ENCODE assay signal across 14 cellular contexts in the genomic region with DNA sequence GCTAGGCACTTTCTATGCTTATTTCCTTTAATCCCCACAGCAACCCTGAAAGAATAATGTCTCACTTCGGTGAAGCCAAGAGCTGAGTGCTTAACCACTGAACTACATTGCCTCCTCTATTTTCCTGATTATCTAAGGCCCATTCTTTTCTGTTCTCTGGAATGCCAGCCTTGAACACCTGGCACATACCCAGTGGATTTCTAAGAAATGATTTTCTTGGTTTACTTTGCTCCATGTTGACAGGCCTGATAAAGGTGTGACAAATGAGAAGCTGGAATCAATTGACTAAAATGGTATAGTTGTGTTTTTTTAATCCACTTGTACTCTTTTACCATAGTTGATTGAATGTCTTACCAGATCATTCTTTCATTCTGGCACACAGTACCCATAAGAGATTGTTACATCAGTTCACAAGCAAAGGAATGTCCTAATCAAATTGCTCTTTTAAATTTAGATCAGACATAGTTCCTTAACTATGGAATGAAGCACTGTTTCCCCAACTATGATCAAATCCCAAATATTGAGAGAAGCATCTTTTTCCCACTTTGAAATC. TPM values are rescaled to one million over a fixed set of nuclear protein-coding genes. Genes with fewer than 3 reads are reported as not detected.
DNase-seq lines count a peak whose midpoint lies in the region; ATAC-seq, FAIRE-seq and TF ChIP-seq lines count a peak whose summit lies in the region.
"Had no signal": no experiment of that assay in that cellular context is flagged by ENCODE, and none has a peak within 500 bp of the region (broad histone marks: within the 10 kb centered on the region; RNA-seq: fewer than 3 reads in every experiment).

No MANE protein-coding gene starts in this region.

- peak overlapping the region in 1 of 2 experiments; percentile 43; a peak in 3 of 6 replicates for H3K27ac ChIP-seq in A549
- peak overlapping the region; percentile 46; the same call in 1 of the 2 replicates for H3K27ac ChIP-seq in SJCRH30
- H3K27ac ChIP-seq in neural progenitor cell = no peak overlapping the region
- no peak overlapping the region for H3K27ac ChIP-seq in adrenal gland
- no peak overlapping the region for H3K27ac ChIP-seq in psoas muscle
- H3K27ac ChIP-seq: BLaER1, RWPE1 had no signal

- H4K20me1 ChIP-seq in neural progenitor cell (ENCODE audit: low read depth) = no peaks in the 10 kb centered on the region
- H4K20me1 ChIP-seq: BLaER1 had no signal

- H3F3A ChIP-seq in neural progenitor cell (ENCODE audit: low read depth) = peaks cover 5% of the 10 kb centered on the region

- H3K27me3 Mint-ChIP-seq in neural progenitor cell (ENCODE audit: insufficient read depth, low read depth) = no peaks in the 10 kb centered on the region

- H3K9me3 Mint-ChIP-seq in neural progenitor cell = no peaks in the 10 kb centered on the region
- H3K9me3 Mint-ChIP-seq: CD8-positive, alpha-beta T cell had no signal

- no peak overlapping the region for H3K9ac ChIP-seq in neural progenitor cell
- H3K9ac ChIP-seq: BLaER1 had no signal

- FAIRE-seq in A549 (lab: Jason Lieb, UNC) = no peak

- DNase-seq in A549 (ENCODE audit: low read depth in 1 of 2, low spot score in 1 of 2) (no peak), SJCRH30 (no peak), fibroblast of peridontal ligament (ENCODE audit: extremely low read depth) (peak; percentile 44), neural progenitor cell (ENCODE audit: low spot score) (no peak), nucleus accumbens (lab: John Stamatoyannopoulos, UW) (no peak), adrenal gland (no peak), psoas muscle (no peak)
- DNase-seq: 8988T; GOT3; NK-92 treated with Interleukin-12 subunit alpha and Interleukin-12 subunit beta, amount 100 ng/mL, for 24 hours had no signal

- CTCF ChIA-PET in A549 (lab: Yijun Ruan, JAX) = interaction anchor here (0.5 to 4.1 kb wide), 40 partner anchors 9 to 1118 kb away, joined by 3 to 47 read pairs (median 3); a partner anchor contains a TSS

- H3K4me1 ChIP-seq in A549 (peaks cover 15% of the 10 kb centered on the region), SJCRH30 (peaks cover 29% of the 10 kb centered on the region), neural progenitor cell (peaks cover 17% of the 10 kb centered on the region), adrenal gland (replicated peaks in 1 of 2) (peaks cover 0 to 5% of the 10 kb centered on the region in 2 donors), psoas muscle (peaks cover 7% of the 10 kb centered on the region)
- H3K4me1 ChIP-seq: BLaER1 had no signal

- H3K27ac Mint-ChIP-seq in neural progenitor cell = no peak overlapping the region
- H3K27ac Mint-ChIP-seq: CD8-positive, alpha-beta T cell had no signal

- intact Hi-C loops in adrenal gland (cut with DNase I) = loop anchor here in 1 of 2 donors (10.0 kb wide), 1 partner anchor 615 kb away; no protein-coding TSS in a partner anchor
- intact Hi-C loops in psoas muscle (cut with DNase I) = loop anchor here (2.0 to 10.0 kb wide), 3 partner anchors 355 to 747 kb away; no protein-coding TSS in a partner anchor

- no peak for TF ChIP-seq RAD21 in A549 (conservative IDR thresholded peaks at IDR 0.05 in 1 of 2, IDR thresholded peaks at IDR 0.05 in 1 of 2)

- 0% methylated on average over 1 of the region's 1 CpG for WGBS in A549 (ENCODE audit: missing lambda C conversion rate)
- WGBS in adrenal gland, 4 donors = 14 to 24% (median 19%) methylated on average over 1 of the region's 1 CpG
- WGBS in psoas muscle, 3 donors = 10 to 24% (median 21%) methylated on average over 1 of the region's 1 CpG

- H3K4me3 ChIP-seq in A549 (no peak overlapping the region), SJCRH30 (no peak overlapping the region), neural progenitor cell (no peak overlapping the region), adrenal gland (no peak overlapping the region), psoas muscle (no peak overlapping the region)
- H3K4me3 ChIP-seq: BLaER1 had no signal

- H3K79me2 ChIP-seq in neural progenitor cell (ENCODE audit: low read depth) = no peaks in the 10 kb centered on the region

- peak overlapping the region; percentile 67 for H3K4me2 ChIP-seq in A549
- H3K4me2 ChIP-seq in neural progenitor cell = no peak overlapping the region
- H3K4me2 ChIP-seq: BLaER1 had no signal

- TF ChIP-seq POLR2A in A549 (IDR thresholded peaks at IDR 0.05; ENCODE audit: low read length) (no peak), adrenal gland (IDR thresholded peaks at IDR 0.05) (no peak)

- H3K9me3 ChIP-seq in A549 = no peaks in the 10 kb centered on the region
- H3K9me3 ChIP-seq in SJCRH30 (replicated peaks) = no peaks in the 10 kb centered on the region
- no peaks in the 10 kb centered on the region for H3K9me3 ChIP-seq in neural progenitor cell (ENCODE audit: low read depth)
- H3K9me3 ChIP-seq in adrenal gland (replicated peaks in 1 of 3) = no peaks in the 10 kb centered on the region
- H3K9me3 ChIP-seq in psoas muscle = no peaks in the 10 kb centered on the region
- H3K9me3 ChIP-seq: BLaER1 had no signal

- ATAC-seq in A549 (no peak), HG02678 (IDR thresholded peaks at IDR 0.05; ENCODE audit: unreplicated experiment) (no peak), psoas muscle (no peak)

- H3K4me3 Mint-ChIP-seq in neural progenitor cell = no peak overlapping the region
- H3K4me3 Mint-ChIP-seq: CD8-positive, alpha-beta T cell had no signal

- H3K36me3 ChIP-seq in SJCRH30 (no peaks in the 10 kb centered on the region), neural progenitor cell (no peaks in the 10 kb centered on the region), adrenal gland (replicated peaks in 1 of 2) (no peaks in the 10 kb centered on the region), psoas muscle (ENCODE audit: insufficient read depth in 1 of 2, low read depth in 1 of 2) (no peaks in the 10 kb centered on the region)
- H3K36me3 ChIP-seq: BLaER1 had no signal

- peaks cover 19% of the 10 kb centered on the region for H3K4me1 Mint-ChIP-seq in neural progenitor cell

- TF ChIP-seq CTCF in A549 (IDR thresholded peaks at IDR 0.05) = no peak
- TF ChIP-seq CTCF in neural progenitor cell (IDR thresholded peaks at IDR 0.05) = no peak
- no peak for TF ChIP-seq CTCF in adrenal gland (IDR thresholded peaks at IDR 0.05)
- TF ChIP-seq CTCF in psoas muscle (IDR thresholded peaks at IDR 0.05) = no peak

- POLR2A ChIA-PET in A549 (lab: Yijun Ruan, JAX) = no interaction called here

- no peaks in the 10 kb centered on the region for H3K36me3 Mint-ChIP-seq in neural progenitor cell
- H3K36me3 Mint-ChIP-seq: CD8-positive, alpha-beta T cell had no signal

- peak overlapping the region; percentile 98 for H2AFZ ChIP-seq in neural progenitor cell (replicated peaks)

- TF ChIP-seq EP300 in A549 (IDR thresholded peaks at IDR 0.05) = no peak

- H3K27me3 ChIP-seq in SJCRH30 (no peaks in the 10 kb centered on the region), neural progenitor cell (no peaks in the 10 kb centered on the region), adrenal gland (no peaks in the 10 kb centered on the region), psoas muscle (ENCODE audit: insufficient read depth in 3 of 3, low read length in 2 of 3) (no peaks in the 10 kb centered on the region)
- H3K27me3 ChIP-seq: BLaER1 had no signal

TF ChIP-seq in A549, 52 proteins besides CTCF, POLR2A, EP300 and RAD21 (continues in another document):
- no peak for TF ChIP-seq SMC3 (IDR thresholded peaks at IDR 0.05)
- TF ChIP-seq, protein P1, sequence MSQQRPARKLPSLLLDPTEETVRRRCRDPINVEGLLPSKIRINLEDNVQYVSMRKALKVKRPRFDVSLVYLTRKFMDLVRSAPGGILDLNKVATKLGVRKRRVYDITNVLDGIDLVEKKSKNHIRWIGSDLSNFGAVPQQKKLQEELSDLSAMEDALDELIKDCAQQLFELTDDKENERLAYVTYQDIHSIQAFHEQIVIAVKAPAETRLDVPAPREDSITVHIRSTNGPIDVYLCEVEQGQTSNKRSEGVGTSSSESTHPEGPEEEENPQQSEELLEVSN (IDR thresholded peaks at IDR 0.05; ENCODE audit: borderline replicate concordance, low read depth) = no peak
- TF ChIP-seq, protein P2, sequence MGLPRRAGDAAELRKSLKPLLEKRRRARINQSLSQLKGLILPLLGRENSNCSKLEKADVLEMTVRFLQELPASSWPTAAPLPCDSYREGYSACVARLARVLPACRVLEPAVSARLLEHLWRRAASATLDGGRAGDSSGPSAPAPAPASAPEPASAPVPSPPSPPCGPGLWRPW (IDR thresholded peaks at IDR 0.05) = no peak
- TF ChIP-seq RCOR1 (IDR thresholded peaks at IDR 0.05; ENCODE audit: low read depth, low read length) = no peak
- TF ChIP-seq NPAS2 (CRISPR knock-in tag; IDR thresholded peaks at IDR 0.05; ENCODE audit: borderline replicate concordance) = no peak
- no peak for TF ChIP-seq RARB (CRISPR knock-in tag; IDR thresholded peaks at IDR 0.05)
- no peak for TF ChIP-seq MAZ (IDR thresholded peaks at IDR 0.05; ENCODE audit: borderline replicate concordance, low read depth, low read length)
- TF ChIP-seq SREBF2 (IDR thresholded peaks at IDR 0.05) = no peak
- TF ChIP-seq HOXB5 (CRISPR knock-in tag; IDR thresholded peaks at IDR 0.05) = no peak
- TF ChIP-seq EHMT2 (IDR thresholded peaks at IDR 0.05; ENCODE audit: low read depth) = no peak
- TF ChIP-seq NR3C1 (IDR thresholded peaks at IDR 0.05) = no peak

RNA-seq across cellular contexts. Expression of a gene that starts 9.0 kb away (rescaled TPM):
- 20.0 and 22.5 TPM in 2 replicates for polyA plus RNA-seq in A549 (2011; rRNA removed)
- polyA plus RNA-seq in A549 (2012; cell fraction: cytosol; rRNA removed) = 12.5 and 19.7 TPM in 2 replicates
- polyA plus RNA-seq in A549 (2012; cell fraction: nucleus; rRNA removed) = 21.6 and 49.2 TPM in 2 replicates
- 17.0 to 21.3 TPM (median 20.4 TPM) in 3 replicates for polyA plus RNA-seq in A549 (2017; fragmentation: RNase III; extraction: RNeasy Plus Mini Kit Qiagen cat#74134 plus additional on column Dnase treatment)
- polyA minus RNA-seq in A549 (2011; rRNA and poly(A)+ RNA removed) = 37.4 and 38.2 TPM in 2 replicates
- total RNA-seq in SJCRH30 (2014; rRNA removed; shearing (Covaris generic)) = 104 and 109 TPM in 2 replicates
- total RNA-seq in neural progenitor cell (ENCODE audit: low replicate concordance) = 73.8 and 146 TPM in 2 replicates
- total RNA-seq in adrenal gland = 10 to 100 TPM in 2 of 8 donors, 1 to 10 TPM in 6; 2.1 to 31.6 (median 5.0) TPM
- polyA plus RNA-seq in adrenal gland = 1 to 10 TPM; 2.7 to 3.4 (median 2.9) TPM
- total RNA-seq in psoas muscle = 10 to 100 TPM in 2 of 4 donors, 1 to 10 TPM in 2; 2.4 to 28.3 (median 10.6) TPM
- 1 to 10 TPM in 2 of 3 donors, under 1 TPM in 1; 0.58 to 2.8 (median 1.1) TPM for polyA plus RNA-seq in psoas muscle

RNA-seq across cellular contexts. Expression of a gene that starts 35.5 kb away (rescaled TPM):
- polyA plus RNA-seq in A549 (2011; rRNA removed) = 111 and 153 TPM in 2 replicates
- 49.5 and 52.7 TPM in 2 replicates for polyA plus RNA-seq in A549 (2012; cell fraction: cytosol; rRNA removed)
- polyA plus RNA-seq in A549 (2012; cell fraction: nucleus; rRNA removed) = 52.0 and 74.1 TPM in 2 replicates
- polyA plus RNA-seq in A549 (2017; fragmentation: RNase III; extraction: RNeasy Plus Mini Kit Qiagen cat#74134 plus additional on column Dnase treatment) = 75.4 to 83.5 TPM (median 79.2 TPM) in 3 replicates
- 46.7 and 61.5 TPM in 2 replicates for polyA minus RNA-seq in A549 (2011; rRNA and poly(A)+ RNA removed)
- total RNA-seq in SJCRH30 (2014; rRNA removed; shearing (Covaris generic)) = 43.0 and 46.8 TPM in 2 replicates
- 56.3 and 65.6 TPM in 2 replicates for total RNA-seq in neural progenitor cell (ENCODE audit: low replicate concordance)
- 100 to 1,000 TPM; 118 to 216 (median 146) TPM for total RNA-seq in adrenal gland
- polyA plus RNA-seq in adrenal gland = 100 to 1,000 TPM in 1 of 3 donors, 10 to 100 TPM in 2; 92.0 to 119 (median 99.5) TPM
- total RNA-seq in psoas muscle = 10 to 100 TPM; 48.1 to 63.3 (median 50.3) TPM
- 10 to 100 TPM; 31.0 to 48.4 (median 43.9) TPM for polyA plus RNA-seq in psoas muscle
